Comparison of ENCODE assay signal across 13 cellular contexts in genomic region chr9:92405770-92406169, GRCh38. TPM values are rescaled to one million over a fixed set of nuclear protein-coding genes. Genes with fewer than 3 reads are reported as not detected.
DNase-seq lines count a peak whose midpoint lies in the region; ATAC-seq, FAIRE-seq and TF ChIP-seq lines count a peak whose summit lies in the region.
"Had no signal": no experiment of that assay in that cellular context is flagged by ENCODE, and none has a peak within 500 bp of the region (broad histone marks: within the 10 kb centered on the region; RNA-seq: fewer than 3 reads in every experiment).

No MANE protein-coding gene starts in this region.

- peaks cover 0 to 1% (median 0%) of the 10 kb centered on the region in 7 donors for H3K9me3 Mint-ChIP-seq in CD4-positive, CD25-positive, alpha-beta regulatory T cell
- H3K9me3 Mint-ChIP-seq in central memory CD8-positive, alpha-beta T cell: no peaks in the 10 kb centered on the region
- no peaks in the 10 kb centered on the region for H3K9me3 Mint-ChIP-seq in natural killer cell

- no peaks in the 10 kb centered on the region for H3K36me3 ChIP-seq in CD4-positive, CD25-positive, alpha-beta regulatory T cell (ENCODE audit: control insufficient read depth, insufficient read depth, low read length)

- peaks cover 36% of the 10 kb centered on the region for H3K4me1 ChIP-seq in CD4-positive, CD25-positive, alpha-beta regulatory T cell (ENCODE audit: control insufficient read depth, insufficient read depth, low read length, poor library complexity, severe bottlenecking)

- peaks cover 30 to 50% (median 37%) of the 10 kb centered on the region in 4 donors for H3K4me1 Mint-ChIP-seq in CD4-positive, CD25-positive, alpha-beta regulatory T cell
- H3K4me1 Mint-ChIP-seq in central memory CD8-positive, alpha-beta T cell: peaks cover 19% of the 10 kb centered on the region
- H3K4me1 Mint-ChIP-seq in natural killer cell: peaks cover 18 to 19% of the 10 kb centered on the region in 2 donors

- no peak for FAIRE-seq in RCC 7860 (lab: Jason Lieb, UNC)

- H3K27me3 ChIP-seq in CD4-positive, CD25-positive, alpha-beta regulatory T cell (ENCODE audit: control insufficient read depth, insufficient read depth, low read length): no peaks in the 10 kb centered on the region

- H3K27me3 Mint-ChIP-seq in CD4-positive, CD25-positive, alpha-beta regulatory T cell: no peaks in the 10 kb centered on the region
- H3K27me3 Mint-ChIP-seq in central memory CD8-positive, alpha-beta T cell: no peaks in the 10 kb centered on the region
- no peaks in the 10 kb centered on the region for H3K27me3 Mint-ChIP-seq in natural killer cell (ENCODE audit: low read depth in 2 of 2)

- peak overlapping the region; percentile 68 to 84 (median 78) for H3K4me3 Mint-ChIP-seq in CD4-positive, CD25-positive, alpha-beta regulatory T cell
- no peak overlapping the region for H3K4me3 Mint-ChIP-seq in central memory CD8-positive, alpha-beta T cell
- peak overlapping the region; percentile 80 for H3K4me3 Mint-ChIP-seq in natural killer cell

- CTCF ChIA-PET in HEK293T (lab: Yijun Ruan, JAX): no interaction called here

- no peak for ATAC-seq in CD4-positive, CD25-positive, alpha-beta regulatory T cell (ENCODE audit: low read depth in 2 of 2)
- no peak for ATAC-seq in central memory CD8-positive, alpha-beta T cell (replicated peaks; ENCODE audit: extremely low read depth, poor library complexity, severe bottlenecking)
- ATAC-seq in natural killer cell: no peak
- no peak for ATAC-seq in HG02973 (IDR thresholded peaks at IDR 0.05; ENCODE audit: unreplicated experiment)

- no peak for DNase-seq in CD4-positive, CD25-positive, alpha-beta regulatory T cell
- no peak for DNase-seq in HEK293T (ENCODE audit: extremely low spot score)
- DNase-seq in central memory CD8-positive, alpha-beta T cell (ENCODE audit: low spot score in 2 of 2): no peak
- no peak for DNase-seq in natural killer cell
- no peak for DNase-seq in activated CD4-positive, CD25-positive, alpha-beta regulatory T cell treated with anti-CD3 and anti-CD28 coated beads, Interleukin-2, amount 50 U/mL, for 72 hours
- no peak for DNase-seq in NCI-H2107 (lab: John Stamatoyannopoulos, UW)
- DNase-seq in RCC 7860 (ENCODE audit: low spot score): no peak
- DNase-seq: left cardiac atrium; stimulated activated CD4-positive, alpha-beta T cell treated with anti-CD3 and anti-CD28 coated beads, Interleukin-15, amount 100 ng/mL, for 24 hours had no signal

- no peaks in the 10 kb centered on the region for H3K9me3 ChIP-seq in CD4-positive, CD25-positive, alpha-beta regulatory T cell (ENCODE audit: control insufficient read depth in 2 of 2, low read length in 2 of 2)

- peak overlapping the region; percentile 89 to 95 (median 90) for H3K27ac Mint-ChIP-seq in CD4-positive, CD25-positive, alpha-beta regulatory T cell
- H3K27ac Mint-ChIP-seq in central memory CD8-positive, alpha-beta T cell (ENCODE audit: low read depth): peak overlapping the region; percentile 82
- peak overlapping the region; percentile 86 to 89 for H3K27ac Mint-ChIP-seq in natural killer cell

- intact Hi-C loops in natural killer cell (cut with micrococcal nuclease): no loop called here

- POLR2A ChIA-PET in HEK293T (lab: Yijun Ruan, JAX): no interaction called here

- no peaks in the 10 kb centered on the region for H3K36me3 Mint-ChIP-seq in CD4-positive, CD25-positive, alpha-beta regulatory T cell
- H3K36me3 Mint-ChIP-seq in central memory CD8-positive, alpha-beta T cell (ENCODE audit: insufficient read depth): no peaks in the 10 kb centered on the region
- no peaks in the 10 kb centered on the region for H3K36me3 Mint-ChIP-seq in natural killer cell

- H3K27ac ChIP-seq in CD4-positive, CD25-positive, alpha-beta regulatory T cell (ENCODE audit: insufficient read depth, low read length, poor library complexity, severe bottlenecking): peak overlapping the region; percentile 51
- H3K27ac ChIP-seq: C4-2B had no signal

- peak overlapping the region; percentile 78 for H3K4me3 ChIP-seq in CD4-positive, CD25-positive, alpha-beta regulatory T cell (ENCODE audit: low read depth, low read length)

- no peak for TF ChIP-seq CTCF in natural killer cell (IDR thresholded peaks at IDR 0.05)

TF ChIP-seq in HEK293T, 16 proteins besides CTCF, POLR2A, EP300 and RAD21:
- TF ChIP-seq ELF4 (IDR thresholded peaks at IDR 0.05) (no peak), BHLHE40 (IDR thresholded peaks at IDR 0.05; ENCODE audit: borderline replicate concordance) (no peak), ZNF384 (IDR thresholded peaks at IDR 0.05) (no peak), PKNOX1 (IDR thresholded peaks at IDR 0.05) (peak; percentile 63), FOXM1 (IDR thresholded peaks at IDR 0.05; ENCODE audit: borderline replicate concordance) (no peak)

RNA-seq across cellular contexts. Expression of gene OGN, which starts 1.4 kb away (rescaled TPM):
- 0.86 TPM for total RNA-seq in CD4-positive, CD25-positive, alpha-beta regulatory T cell
- 1 to 10 TPM in 1 of 4 donors, under 1 TPM in 3; 0.30 to 1.3 (median 0.61) TPM for polyA plus RNA-seq in CD4-positive, CD25-positive, alpha-beta regulatory T cell
- under 1 TPM in 2 of 3 donors, not detected in 1; 0.18 to 0.33 TPM for total RNA-seq in natural killer cell
- total RNA-seq: glomerular endothelial cell had no signal

RNA-seq across cellular contexts. Expression of gene OMD, which starts 18.5 kb away (rescaled TPM):
- not detected for total RNA-seq in CD4-positive, CD25-positive, alpha-beta regulatory T cell
- under 1 TPM in 1 of 4 donors, not detected in 3; 0.13 TPM for polyA plus RNA-seq in CD4-positive, CD25-positive, alpha-beta regulatory T cell
- not detected for total RNA-seq in natural killer cell
- total RNA-seq: glomerular endothelial cell; T-helper 1 cell treated with Interleukin-12 subunit alpha and Interleukin-12 subunit beta and Interleukin-4 antibody, amounts not matched to agents 30 ng/mL and 1 ng/mL, for 36 hours had no signal
